11 cellular contexts compared by ENCODE assay signal in the genomic region with DNA sequence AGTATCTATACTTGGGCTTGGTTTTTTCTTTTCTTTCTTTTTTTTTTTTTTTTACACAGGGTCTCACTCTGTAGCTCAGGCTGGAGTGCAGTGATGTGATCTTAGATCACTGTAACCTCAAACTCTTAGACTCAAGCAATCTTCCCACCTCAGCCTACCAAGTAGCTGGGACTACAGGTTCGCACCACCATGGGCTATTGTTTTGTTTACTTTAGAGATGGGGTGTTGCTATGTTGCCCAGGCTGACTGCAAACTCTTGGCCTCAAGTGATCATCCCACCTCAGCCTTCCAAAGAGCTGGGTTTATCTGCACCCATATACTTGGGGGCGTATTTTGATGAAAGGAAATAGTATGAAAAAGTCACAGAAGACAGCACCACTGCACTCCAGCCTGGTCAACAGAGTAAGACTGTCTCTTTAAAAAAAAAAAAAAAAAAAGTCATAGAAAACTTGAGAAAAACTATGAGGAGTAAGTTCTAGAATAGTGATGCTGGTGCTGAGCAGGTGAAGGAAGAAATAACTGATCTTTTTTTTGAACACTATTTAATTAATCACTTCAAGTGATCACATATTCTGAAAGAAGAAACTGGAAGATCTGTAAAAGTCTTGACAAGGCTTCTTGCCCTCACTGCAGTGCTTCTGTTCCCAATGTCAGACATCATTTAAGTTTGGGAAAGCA. TPM values are rescaled to one million over a fixed set of nuclear protein-coding genes. Genes with fewer than 3 reads are reported as not detected.
DNase-seq lines count a peak whose midpoint lies in the region; ATAC-seq and TF ChIP-seq lines count a peak whose summit lies in the region.
"Had no signal": no experiment of that assay in that cellular context is flagged by ENCODE, and none has a peak within 500 bp of the region (broad histone marks: within the 10 kb centered on the region; RNA-seq: fewer than 3 reads in every experiment).

No MANE protein-coding gene starts in this region.

- TF ChIP-seq POLR2A in GM18505 (IDR thresholded peaks at IDR 0.05; ENCODE audit: borderline replicate concordance, extremely low read depth, insufficient read depth, insufficient read length): no peak

- in situ Hi-C loops in mammary epithelial cell (cut with MboI; ENCODE audit: low sequenced_read_pairs in 2 of 2): no loop called here

- H3K27me3 Mint-ChIP-seq in activated CD8-positive, alpha-beta memory T cell treated with anti-CD3 and anti-CD28 coated beads, Interleukin-2, amount 10 ng/mL, durations not matched to agents 7 days and 5 days: no peaks in the 10 kb centered on the region
- no peaks in the 10 kb centered on the region for H3K27me3 Mint-ChIP-seq in osteocyte (ENCODE audit: unreplicated experiment)
- H3K27me3 Mint-ChIP-seq: naive B cell had no signal

- H3K36me3 ChIP-seq in PC-9 (ENCODE audit: low read depth) (no peaks in the 10 kb centered on the region), mammary epithelial cell (ENCODE audit: insufficient read depth, low read length) (peaks cover 2% of the 10 kb centered on the region)

- CTCF ChIA-PET in activated CD8-positive, alpha-beta memory T cell treated with anti-CD3 and anti-CD28 coated beads, Interleukin-2, amount 10 ng/mL, durations not matched to agents 7 days and 5 days (lab: Charles Lee): interaction anchor here (1.1 to 1.7 kb wide), 5 partner anchors 10 to 115 kb away, joined by 3 to 6 read pairs (median 4); a partner anchor contains a TSS
- CTCF ChIA-PET in PC-9 (lab: Charles Lee): interaction anchor here (0.6 to 0.7 kb wide), 2 partner anchors 12 to 58 kb away, joined by 3 to 4 read pairs; no protein-coding TSS in a partner anchor
- CTCF ChIA-PET in mammary epithelial cell (lab: Charles Lee; ENCODE audit: low non-redundant PET): no interaction called here

- TF ChIP-seq CTCF in PC-9 (conservative IDR thresholded peaks at IDR 0.05): no peak
- no peak for TF ChIP-seq CTCF in mammary epithelial cell (conservative IDR thresholded peaks at IDR 0.05 in 1 of 2, IDR thresholded peaks at IDR 0.05 in 1 of 2; ENCODE audit: extremely low read depth in 1 of 2, insufficient read depth in 1 of 2, low read depth in 1 of 2, low read length in 2 of 2)
- TF ChIP-seq CTCF in osteocyte (IDR thresholded peaks at IDR 0.05): no peak

- intact Hi-C loops in PC-9 (cut with micrococcal nuclease; ENCODE audit: unreplicated experiment): no loop called here
- intact Hi-C loops in mammary epithelial cell (cut with micrococcal nuclease): loop anchor here (1.0 kb wide), 1 partner anchor 14 kb away; no protein-coding TSS in a partner anchor

- no peak overlapping the region for H3K9ac ChIP-seq in mammary epithelial cell (ENCODE audit: insufficient read depth, low read length)

- H4K20me1 ChIP-seq in PC-9 (ENCODE audit: insufficient read depth) (no peaks in the 10 kb centered on the region), mammary epithelial cell (ENCODE audit: insufficient read depth, low read length) (peaks cover 5% of the 10 kb centered on the region)

- H2AFZ ChIP-seq in PC-9 (no peak overlapping the region), mammary epithelial cell (ENCODE audit: low read depth, low read length) (no peak overlapping the region)

- dilution Hi-C loops in mammary epithelial cell (cut with HindIII; ENCODE audit: low sequenced_read_pairs): no loop called here

- peaks cover 43% of the 10 kb centered on the region for H3K4me1 Mint-ChIP-seq in activated CD8-positive, alpha-beta memory T cell treated with anti-CD3 and anti-CD28 coated beads, Interleukin-2, amount 10 ng/mL, durations not matched to agents 7 days and 5 days
- H3K4me1 Mint-ChIP-seq in osteocyte (ENCODE audit: unreplicated experiment): peaks cover 51% of the 10 kb centered on the region

- no peaks in the 10 kb centered on the region for H3K9me2 ChIP-seq in PC-9 (ENCODE audit: insufficient read depth)

- H3K79me2 ChIP-seq in PC-9 (ENCODE audit: low read depth) (0 out of 2 replicates have a peak, but pooled peaks cover 3% of the 10 kb centered on the region), mammary epithelial cell (ENCODE audit: insufficient read depth, low read length) (peaks cover 4% of the 10 kb centered on the region)

- H3K9me3 ChIP-seq in PC-9 (ENCODE audit: insufficient read depth, low read depth): no peaks in the 10 kb centered on the region
- no peaks in the 10 kb centered on the region for H3K9me3 ChIP-seq in mammary epithelial cell (replicated peaks; ENCODE audit: insufficient read depth, low read length)

- no peaks in the 10 kb centered on the region for H3K9me3 Mint-ChIP-seq in activated CD8-positive, alpha-beta memory T cell treated with anti-CD3 and anti-CD28 coated beads, Interleukin-2, amount 10 ng/mL, durations not matched to agents 7 days and 5 days (ENCODE audit: low read depth)
- no peaks in the 10 kb centered on the region for H3K9me3 Mint-ChIP-seq in osteocyte (ENCODE audit: unreplicated experiment)
- H3K9me3 Mint-ChIP-seq: naive B cell had no signal

- DNase-seq in activated CD8-positive, alpha-beta memory T cell treated with anti-CD3 and anti-CD28 coated beads, Interleukin-2, amount 10 ng/mL, durations not matched to agents 7 days and 5 days: no peak
- no peak for DNase-seq in activated CD8-positive, alpha-beta memory T cell treated with anti-CD3 and anti-CD28 coated beads, Interleukin-2, amount 50 U/mL, for 48 hours
- DNase-seq in PC-9: no peak
- DNase-seq in mammary epithelial cell: no peak
- DNase-seq in osteocyte (ENCODE audit: extremely low spot score, unreplicated experiment): no peak
- DNase-seq in NOMO-1 treated with DMSO at 0.1 percent for 48 hours (lab: John Stamatoyannopoulos, UW; ENCODE audit: unreplicated experiment): no peak
- DNase-seq: cerebellar nuclear complex, naive B cell had no signal

- peak overlapping the region; percentile 59 for H3K27ac Mint-ChIP-seq in activated CD8-positive, alpha-beta memory T cell treated with anti-CD3 and anti-CD28 coated beads, Interleukin-2, amount 10 ng/mL, durations not matched to agents 7 days and 5 days
- H3K27ac Mint-ChIP-seq in osteocyte (ENCODE audit: unreplicated experiment): peak overlapping the region; percentile 98

- no TSS peak for BruUV-seq in PC-9 (replicated peaks; lab: Mats Ljungman, UMichigan)
- no TSS peak for BruUV-seq in mammary epithelial cell (replicated peaks; lab: Mats Ljungman, UMichigan)

- no peaks in the 10 kb centered on the region for H3K27me3 ChIP-seq in PC-9 (ENCODE audit: insufficient read depth, low read depth)
- H3K27me3 ChIP-seq in mammary epithelial cell (ENCODE audit: insufficient read depth, low read length): no peaks in the 10 kb centered on the region

- POLR2A ChIA-PET in PC-9 (lab: Charles Lee; ENCODE audit: unreplicated experiment): interaction anchor here (0.6 kb wide), 2 partner anchors 146 to 485 kb away, joined by 3 to 4 read pairs; no protein-coding TSS in a partner anchor

- peak overlapping the region; percentile 28; the same call in 1 of the 2 replicates for H3K4me3 ChIP-seq in PC-9
- H3K4me3 ChIP-seq in mammary epithelial cell (replicated peaks in 1 of 3; ENCODE audit: insufficient read depth in 1 of 3, low read depth in 2 of 3, low read length in 3 of 3): no peak overlapping the region

- H3K4me1 ChIP-seq in PC-9 (replicated peaks; ENCODE audit: insufficient read depth): peaks cover 26% of the 10 kb centered on the region
- H3K4me1 ChIP-seq in mammary epithelial cell (ENCODE audit: insufficient read depth, low read length): peaks cover 23% of the 10 kb centered on the region

- peak overlapping the region; percentile 78 for H3K27ac ChIP-seq in PC-9
- H3K27ac ChIP-seq in mammary epithelial cell (ENCODE audit: insufficient read depth, low read depth, low read length): no peak overlapping the region

- peak overlapping the region; percentile 58 for H3K4me2 ChIP-seq in PC-9
- H3K4me2 ChIP-seq in mammary epithelial cell (ENCODE audit: insufficient read depth, low read depth, low read length): peak overlapping the region; percentile 81

- peak; percentile 12 for ATAC-seq in activated CD8-positive, alpha-beta memory T cell treated with anti-CD3 and anti-CD28 coated beads, Interleukin-2, amount 10 ng/mL, durations not matched to agents 7 days and 5 days
- no peak for ATAC-seq in GM18505 (IDR thresholded peaks at IDR 0.05; ENCODE audit: unreplicated experiment)
- no peak for ATAC-seq in HG03139 (IDR thresholded peaks at IDR 0.05; ENCODE audit: unreplicated experiment)

- peaks cover 27% of the 10 kb centered on the region for H3F3A ChIP-seq in PC-9 (ENCODE audit: insufficient read depth, low read depth)

- H3K4me3 Mint-ChIP-seq in activated CD8-positive, alpha-beta memory T cell treated with anti-CD3 and anti-CD28 coated beads, Interleukin-2, amount 10 ng/mL, durations not matched to agents 7 days and 5 days: no peak overlapping the region
- no peak overlapping the region for H3K4me3 Mint-ChIP-seq in osteocyte (ENCODE audit: unreplicated experiment)
- H3K4me3 Mint-ChIP-seq: naive B cell had no signal

- 95% methylated on average over 2 of the region's 2 CpGs for WGBS in mammary epithelial cell (ENCODE audit: low coverage, missing lambda C conversion rate)

- peaks cover 11% of the 10 kb centered on the region for H3K36me3 Mint-ChIP-seq in activated CD8-positive, alpha-beta memory T cell treated with anti-CD3 and anti-CD28 coated beads, Interleukin-2, amount 10 ng/mL, durations not matched to agents 7 days and 5 days
- peaks cover 4% of the 10 kb centered on the region for H3K36me3 Mint-ChIP-seq in osteocyte (ENCODE audit: unreplicated experiment)

RNA-seq across cellular contexts. Expression of a gene that starts 53.8 kb away (rescaled TPM):
- not detected for total RNA-seq in activated CD8-positive, alpha-beta memory T cell treated with anti-CD3 and anti-CD28 coated beads, Interleukin-2, amount 10 ng/mL, durations not matched to agents 7 days and 5 days
- total RNA-seq in PC-9 (2021) (not detected in 2 replicates), mammary epithelial cell (not detected), osteocyte (not detected in 2 replicates)
- polyA plus RNA-seq in mammary epithelial cell: not detected
- not detected for polyA minus RNA-seq in mammary epithelial cell
- total RNA-seq: ureter had no signal

RNA-seq across cellular contexts. Expression of a gene that starts 60.0 kb away (rescaled TPM):
- 10 to 100 TPM; 29.7 to 38.7 TPM for total RNA-seq in activated CD8-positive, alpha-beta memory T cell treated with anti-CD3 and anti-CD28 coated beads, Interleukin-2, amount 10 ng/mL, durations not matched to agents 7 days and 5 days
- total RNA-seq in PC-9 (2021): 47.8 and 53.3 TPM in 2 replicates
- total RNA-seq in mammary epithelial cell: 10 to 100 TPM; 21.2 to 32.2 TPM
- 36.3 TPM for polyA plus RNA-seq in mammary epithelial cell
- polyA minus RNA-seq in mammary epithelial cell: 16.7 TPM
- total RNA-seq in osteocyte: 33.9 and 38.8 TPM in 2 replicates
